26 cellular contexts compared by ENCODE assay signal in genomic region chr2:143646271-143646670, GRCh38.
DNase-seq lines count a peak whose midpoint lies in the region; ATAC-seq and TF ChIP-seq lines count a peak whose summit lies in the region.
"Had no signal": no experiment of that assay in that cellular context is flagged by ENCODE, and none has a peak within 500 bp of the region (broad histone marks: within the 10 kb centered on the region; RNA-seq: fewer than 3 reads in every experiment).

No MANE protein-coding gene starts in this region.

- H3K36me3 ChIP-seq in Karpas-422 (ENCODE audit: insufficient read depth, low read length) = no peaks in the 10 kb centered on the region
- H3K36me3 ChIP-seq in endodermal cell (ENCODE audit: control insufficient read depth, insufficient read depth, low read length) = no peaks in the 10 kb centered on the region

- no peak for ATAC-seq in stimulated activated effector memory CD8-positive, alpha-beta T cell treated with anti-CD3 and anti-CD28 coated beads, Interleukin-12 subunit alpha, Interleukin-12 subunit beta, amount 100 ng/mL, for 72 hours
- ATAC-seq in HG02852 (IDR thresholded peaks at IDR 0.05; ENCODE audit: unreplicated experiment) (no peak), GM21723 (IDR thresholded peaks at IDR 0.05; ENCODE audit: unreplicated experiment) (no peak)
- ATAC-seq: GM12878, HepG2, PC-3 had no signal

- 52 to 76% methylated on average over 4 of the region's 4 CpGs for WGBS in endodermal cell (ENCODE audit: insufficient coverage in 1 of 2, insufficient read length in 1 of 2), 2 experiments

- peak; percentile 33 for DNase-seq in Karpas-422
- peak; percentile 61 for DNase-seq in endodermal cell
- DNase-seq in mesothelial cell of epicardium (ENCODE audit: low spot score in 2 of 2, unreplicated experiment in 2 of 2) = no peak
- DNase-seq in stimulated activated effector memory CD8-positive, alpha-beta T cell treated with anti-CD3 and anti-CD28 coated beads, Interleukin-12 subunit alpha, Interleukin-12 subunit beta, amount 100 ng/mL, for 72 hours (ENCODE audit: low spot score in 2 of 2) = no peak
- no peak for DNase-seq in NCI-H2081 (lab: John Stamatoyannopoulos, UW)
- DNase-seq: C1 segment of cervical spinal cord; Caco-2; CD4-positive, alpha-beta memory T cell; DMS79; EL; GDM1; HCEC 1CT; Kasumi-1; NCI-H1105; NCI-H1436 treated with DMSO at 0.1 percent for 48 hours; NCI-H187 treated with DMSO at 0.1 percent for 48 hours; NCI-H2107; NCI-H446 treated with DMSO at 0.1 percent for 48 hours; NCI-H526; NCI-H82; NK-92 treated with Interleukin-12 subunit alpha and Interleukin-12 subunit beta, amount 100 ng/mL, for 24 hours; PC-3 had no signal

- H3K4me1 Mint-ChIP-seq in endodermal cell = peaks cover 13% of the 10 kb centered on the region
- H3K4me1 Mint-ChIP-seq in mesothelial cell of epicardium = peaks cover 10% of the 10 kb centered on the region
- peaks cover 25% of the 10 kb centered on the region for H3K4me1 Mint-ChIP-seq in stimulated activated effector memory CD8-positive, alpha-beta T cell treated with anti-CD3 and anti-CD28 coated beads, Interleukin-12 subunit alpha, Interleukin-12 subunit beta, amount 100 ng/mL, for 72 hours

- H3K4me3 Mint-ChIP-seq in endodermal cell (no peak overlapping the region), mesothelial cell of epicardium (no peak overlapping the region)
- H3K4me3 Mint-ChIP-seq in stimulated activated effector memory CD8-positive, alpha-beta T cell treated with anti-CD3 and anti-CD28 coated beads, Interleukin-12 subunit alpha, Interleukin-12 subunit beta, amount 100 ng/mL, for 72 hours = no peak overlapping the region
- H3K4me3 Mint-ChIP-seq: CD4-positive, alpha-beta memory T cell had no signal

- no peak overlapping the region for H2AFZ ChIP-seq in Karpas-422 (ENCODE audit: low read length)

- H3K9me3 Mint-ChIP-seq in endodermal cell = no peaks in the 10 kb centered on the region
- H3K9me3 Mint-ChIP-seq in mesothelial cell of epicardium = no peaks in the 10 kb centered on the region
- H3K9me3 Mint-ChIP-seq in stimulated activated effector memory CD8-positive, alpha-beta T cell treated with anti-CD3 and anti-CD28 coated beads, Interleukin-12 subunit alpha, Interleukin-12 subunit beta, amount 100 ng/mL, for 72 hours = peaks cover 2% of the 10 kb centered on the region

- H3K9me3 ChIP-seq in Karpas-422 (ENCODE audit: low read length) (no peaks in the 10 kb centered on the region), endodermal cell (ENCODE audit: control insufficient read depth, low read length) (no peaks in the 10 kb centered on the region)
- H3K9me3 ChIP-seq: Caco-2 had no signal

- H3K27ac Mint-ChIP-seq in endodermal cell (peak overlapping the region; percentile 40), mesothelial cell of epicardium (peak overlapping the region; percentile 31)
- H3K27ac Mint-ChIP-seq in stimulated activated effector memory CD8-positive, alpha-beta T cell treated with anti-CD3 and anti-CD28 coated beads, Interleukin-12 subunit alpha, Interleukin-12 subunit beta, amount 100 ng/mL, for 72 hours = peak overlapping the region; percentile 50

- H3K27me3 ChIP-seq in Karpas-422 (ENCODE audit: low read length) = no peaks in the 10 kb centered on the region
- no peaks in the 10 kb centered on the region for H3K27me3 ChIP-seq in endodermal cell (ENCODE audit: control insufficient read depth, insufficient read depth, low read length, poor library complexity, severe bottlenecking)

- TF ChIP-seq CTCF in endodermal cell (conservative IDR thresholded peaks at IDR 0.05) (no peak), mesothelial cell of epicardium (IDR thresholded peaks at IDR 0.05; ENCODE audit: unreplicated experiment) (no peak)

- no peak overlapping the region for H3K4me2 ChIP-seq in Karpas-422 (ENCODE audit: low read depth, low read length, poor library complexity, severe bottlenecking)

- no peaks in the 10 kb centered on the region for H3K36me3 Mint-ChIP-seq in endodermal cell (ENCODE audit: low read depth)
- H3K36me3 Mint-ChIP-seq in mesothelial cell of epicardium = no peaks in the 10 kb centered on the region
- H3K36me3 Mint-ChIP-seq in stimulated activated effector memory CD8-positive, alpha-beta T cell treated with anti-CD3 and anti-CD28 coated beads, Interleukin-12 subunit alpha, Interleukin-12 subunit beta, amount 100 ng/mL, for 72 hours = peaks cover 20% of the 10 kb centered on the region

- H3K27ac ChIP-seq in Karpas-422 (ENCODE audit: low read length) (no peak overlapping the region), endodermal cell (ENCODE audit: low read depth, low read length) (no peak overlapping the region)

- no peaks in the 10 kb centered on the region for H3K9me2 ChIP-seq in Karpas-422 (replicated peaks; ENCODE audit: insufficient read depth, low read length)

- no peak overlapping the region for H3K4me3 ChIP-seq in Karpas-422 (ENCODE audit: low read length)
- peak overlapping the region; percentile 8 for H3K4me3 ChIP-seq in endodermal cell (ENCODE audit: low read length)
- H3K4me3 ChIP-seq: GM12878 had no signal

- H3K79me2 ChIP-seq in Karpas-422 (ENCODE audit: low read length) = no peaks in the 10 kb centered on the region

- H3K27me3 Mint-ChIP-seq in endodermal cell (ENCODE audit: insufficient read depth) = no peaks in the 10 kb centered on the region
- H3K27me3 Mint-ChIP-seq in mesothelial cell of epicardium (ENCODE audit: low read depth) = no peaks in the 10 kb centered on the region
- H3K27me3 Mint-ChIP-seq: CD4-positive, alpha-beta memory T cell had no signal

- no peaks in the 10 kb centered on the region for H4K20me1 ChIP-seq in Karpas-422 (ENCODE audit: insufficient read depth, low read depth, low read length)

- H3K9ac ChIP-seq in Karpas-422 (ENCODE audit: low read length) (no peak overlapping the region), endodermal cell (ENCODE audit: extremely low read depth, low read length, poor library complexity, severe bottlenecking) (no peak overlapping the region)

- H3K4me1 ChIP-seq in Karpas-422 (ENCODE audit: low read length) (no peaks in the 10 kb centered on the region), endodermal cell (ENCODE audit: control insufficient read depth, insufficient read depth, low read length) (peaks cover 10% of the 10 kb centered on the region)
- H3K4me1 ChIP-seq: Caco-2 had no signal

Comparison
In these comparisons a context has a peak if more than half of its experiments do, and no peak if none do; other contexts are left out.
1. DNase-seq: peak in Karpas-422 (single experiment) and endodermal cell (single experiment); none in mesothelial cell of epicardium (0 of 2), stimulated activated effector memory CD8-positive, alpha-beta T cell treated with anti-CD3 and anti-CD28 coated beads, Interleukin-12 subunit alpha, Interleukin-12 subunit beta, amount 100 ng/mL, for 72 hours (0 of 2) and NCI-H2081 (0 of 2).
2. Peak in every context shown above with its lines, with median percentiles within 50 percentile points of each other: H3K27ac Mint-ChIP-seq.